ENCODE assay signal across 10 cellular contexts in genomic region chr2:99818842-99819241, GRCh38.
DNase-seq lines count a peak whose midpoint lies in the region; TF ChIP-seq lines count a peak whose summit lies in the region.
"Had no signal": no experiment of that assay in that cellular context is flagged by ENCODE, and none has a peak within 500 bp of the region (broad histone marks: within the 10 kb centered on the region; RNA-seq: fewer than 3 reads in every experiment).

No MANE protein-coding gene starts in this region.

- H3K4me3 Mint-ChIP-seq in neural crest cell (no peak overlapping the region), endothelial cell (ENCODE audit: unreplicated experiment) (no peak overlapping the region)

- DNase-seq in NCI-H1417 (lab: John Stamatoyannopoulos, UW) (peak in 2 of 3 experiments; percentile 4 to 63), NCI-H1417 treated with DMSO at 0.1 percent for 48 hours (lab: John Stamatoyannopoulos, UW) (no peak), NCI-H1694 treated with DMSO at 0.1 percent for 48 hours (lab: John Stamatoyannopoulos, UW) (peak; percentile 21), cerebellum (ENCODE audit: low spot score) (peak; percentile 38), neural crest cell (ENCODE audit: low read depth, low spot score) (no peak), endothelial cell (ENCODE audit: low spot score) (no peak), SHP77 treated with DMSO at 0.1 percent for 48 hours (lab: John Stamatoyannopoulos, UW) (no peak), NCI-H1436 (lab: John Stamatoyannopoulos, UW) (no peak)
- DNase-seq: pancreas, Right ventricle myocardium superior had no signal

- TF ChIP-seq CTCF in neural crest cell (conservative IDR thresholded peaks at IDR 0.05) (peak; percentile 54), endothelial cell (IDR thresholded peaks at IDR 0.05; ENCODE audit: unreplicated experiment) (no peak)

- H3K36me3 Mint-ChIP-seq in neural crest cell (ENCODE audit: low read depth) (peaks cover 15% of the 10 kb centered on the region), endothelial cell (ENCODE audit: low read depth, unreplicated experiment) (no peaks in the 10 kb centered on the region)

- H3K9me3 Mint-ChIP-seq in neural crest cell (peaks cover 6% of the 10 kb centered on the region), endothelial cell (ENCODE audit: unreplicated experiment) (no peaks in the 10 kb centered on the region)

- no peaks in the 10 kb centered on the region for H3K27me3 Mint-ChIP-seq in neural crest cell (ENCODE audit: low read depth)
- no peaks in the 10 kb centered on the region for H3K27me3 Mint-ChIP-seq in endothelial cell (ENCODE audit: unreplicated experiment)

- H3K27ac Mint-ChIP-seq in neural crest cell (ENCODE audit: unreplicated experiment), result no peak overlapping the region
- no peak overlapping the region for H3K27ac Mint-ChIP-seq in endothelial cell (ENCODE audit: unreplicated experiment)

- H3K4me1 Mint-ChIP-seq in neural crest cell (peaks cover 33% of the 10 kb centered on the region), endothelial cell (ENCODE audit: unreplicated experiment) (no peaks in the 10 kb centered on the region)

Comparison
In these comparisons a context has a peak if more than half of its experiments do, and no peak if none do; other contexts are left out.
1. DNase-seq: peak in NCI-H1417 (2 of 3), NCI-H1694 treated with DMSO at 0.1 percent for 48 hours (single experiment) and cerebellum (single experiment); none in NCI-H1417 treated with DMSO at 0.1 percent for 48 hours (single experiment), neural crest cell (single experiment), endothelial cell (single experiment), SHP77 treated with DMSO at 0.1 percent for 48 hours (single experiment) and NCI-H1436 (single experiment).